Comparison of ENCODE assay signal across 25 cellular contexts in genomic region chr4:107888237-107888636, GRCh38.
DNase-seq lines count a peak whose midpoint lies in the region; ATAC-seq lines count a peak whose summit lies in the region.
"Had no signal": no experiment of that assay in that cellular context is flagged by ENCODE, and none has a peak within 500 bp of the region (broad histone marks: within the 10 kb centered on the region; RNA-seq: fewer than 3 reads in every experiment).

No MANE protein-coding gene starts in this region.

- peak; percentile 30 for DNase-seq in DMS 273 (lab: John Stamatoyannopoulos, UW; ENCODE audit: unreplicated experiment)
- no peak for DNase-seq in DMS 273 treated with DMSO at 0.1 percent for 48 hours (lab: John Stamatoyannopoulos, UW)
- peak; percentile 4 for DNase-seq in EL
- peak; percentile 14 for DNase-seq in NCI-H69 (lab: John Stamatoyannopoulos, UW)
- DNase-seq in foreskin melanocyte, result peak; percentile 6
- DNase-seq in NCI-H524 (lab: John Stamatoyannopoulos, UW), result no peak
- DNase-seq in NCI-H2196 treated with DMSO at 0.1 percent for 48 hours (lab: John Stamatoyannopoulos, UW; ENCODE audit: unreplicated experiment), result no peak
- DNase-seq: activated CD4-positive, alpha-beta T cell treated with anti-CD3 and anti-CD28 coated beads, Interleukin-2, amount 50 U/mL, for 1 hour; activated CD8-positive, alpha-beta memory T cell treated with anti-CD3 and anti-CD28 coated beads, Interleukin-2, amount 50 U/mL, for 48 hours; adrenal gland; BE2C; brain microvascular endothelial cell; effector CD8-positive, alpha-beta T cell; H7; MM.1S; NCI-H146; NCI-H2171; NCI-H748 treated with DMSO at 0.1 percent for 48 hours; PC-9; stimulated activated CD4-positive, alpha-beta T cell treated with anti-CD3 and anti-CD28 coated beads, Interleukin-2, amount 100 ng/mL, for 48 hours; stimulated activated naive CD4-positive, alpha-beta T cell treated with Interleukin-2 at 50 U/mL for 16 hours; T-helper 17 cell; tibial artery had no signal

- no peak for ATAC-seq in GM21717 (IDR thresholded peaks at IDR 0.05; ENCODE audit: unreplicated experiment)
- ATAC-seq: gastroesophageal sphincter, T-helper 17 cell had no signal

Comparison
In these comparisons a context has a peak if more than half of its experiments do, and no peak if none do; other contexts are left out.
1. DNase-seq: peak in DMS 273 (single experiment), EL (single experiment), NCI-H69 (single experiment) and foreskin melanocyte (single experiment); none in DMS 273 treated with DMSO at 0.1 percent for 48 hours (single experiment), NCI-H524 (0 of 2) and NCI-H2196 treated with DMSO at 0.1 percent for 48 hours (single experiment).